In the genomic region with DNA sequence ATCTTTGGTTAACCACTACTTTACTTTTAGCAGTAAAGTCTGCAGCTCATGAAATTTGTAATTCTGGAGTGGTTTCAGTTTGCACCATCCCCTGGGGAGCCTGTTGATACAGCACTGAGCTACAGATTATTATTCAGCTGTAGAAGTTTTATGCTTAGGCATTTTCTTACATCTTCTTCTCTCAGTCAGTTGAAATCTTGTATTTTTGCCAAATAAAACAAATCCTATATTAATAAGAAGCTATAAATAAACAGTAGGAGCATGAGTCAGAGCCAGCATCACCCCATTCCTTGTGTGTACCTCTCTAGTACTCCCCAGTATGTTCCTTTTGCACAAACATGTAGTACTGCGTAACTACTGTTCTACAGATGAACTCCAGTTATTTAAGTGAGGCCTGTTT, we compare ENCODE assay signal across 9 cellular contexts.
A peak's percentile ranks its signal among the peaks of the same experiment; 100 is the strongest.
DNase-seq lines count a peak whose midpoint lies in the region; ATAC-seq, FAIRE-seq and TF ChIP-seq lines count a peak whose summit lies in the region.
"Had no signal": no experiment of that assay in that cellular context is flagged by ENCODE, and none has a peak within 500 bp of the region (broad histone marks: within the 10 kb centered on the region; RNA-seq: fewer than 3 reads in every experiment).

No MANE protein-coding gene starts in this region.

- FAIRE-seq in GM19239 (lab: Jason Lieb, UNC) = peak; percentile 11

- POLR2A ChIA-PET in Panc1 (lab: Charles Lee) = interaction anchor here (0.6 kb wide), 1 partner anchor 14 kb away, joined by 3 read pairs; no protein-coding TSS in a partner anchor

- H3K9ac ChIP-seq in skeletal muscle satellite cell (ENCODE audit: low read depth, low read length) = peak overlapping the region; percentile 15

- TF ChIP-seq CTCF in Panc1 (IDR thresholded peaks at IDR 0.05) (no peak), fibroblast of pulmonary artery (IDR thresholded peaks at IDR 0.05; ENCODE audit: low read length, missing control alignments) (no peak)

- CTCF ChIA-PET in Panc1 (lab: Charles Lee) = no interaction called here

- H3K4me1 ChIP-seq in Panc1 (ENCODE audit: control insufficient read depth, insufficient read depth, low read length) = no peaks in the 10 kb centered on the region; the same call in 1 of the 2 replicates
- peaks cover 31% of the 10 kb centered on the region for H3K4me1 ChIP-seq in skeletal muscle satellite cell (ENCODE audit: control insufficient read depth, insufficient read depth, low read length)

- H3K27ac ChIP-seq in Panc1 (ENCODE audit: low read length) = no peak overlapping the region
- H3K27ac ChIP-seq: body of pancreas had no signal

- no peaks in the 10 kb centered on the region for H3K27me3 ChIP-seq in Panc1 (ENCODE audit: control insufficient read depth, insufficient read depth, low read length)
- no peaks in the 10 kb centered on the region for H3K27me3 ChIP-seq in skeletal muscle satellite cell (ENCODE audit: control insufficient read depth, insufficient read depth, low read length)
- H3K27me3 ChIP-seq: body of pancreas had no signal

- BruUV-seq in Panc1 (replicated peaks; lab: Mats Ljungman, UMichigan) = no TSS peak

- in situ Hi-C loops in Panc1 (cut with HindIII; ENCODE audit: low pct_unique_long_range_greater_than_20kb, low sequenced_read_pairs) = no loop called here

- DNase-seq in GM19239 (ENCODE audit: insufficient read length, low spot score) = no peak
- DNase-seq in Panc1 (ENCODE audit: low read depth, low spot score) = no peak
- DNase-seq in fibroblast of pulmonary artery (ENCODE audit: low read depth) = peak; percentile 78
- DNase-seq in SIG-M5 treated with dmso at 0.1 percent for 504 hours (lab: John Stamatoyannopoulos, UW; ENCODE audit: unreplicated experiment) = no peak
- DNase-seq in stimulated activated naive CD4-positive, alpha-beta T cell treated with Interleukin-2 at 50 U/mL for 16 hours (lab: John Stamatoyannopoulos, UW) = no peak
- DNase-seq in NCI-H524 treated with DMSO at 0.1 percent for 48 hours (lab: John Stamatoyannopoulos, UW) = no peak
- DNase-seq: NCI-H1694 treated with DMSO at 0.1 percent for 48 hours had no signal

- no peaks in the 10 kb centered on the region for H3K36me3 ChIP-seq in Panc1 (ENCODE audit: control insufficient read depth, insufficient read depth, low read length)
- H3K36me3 ChIP-seq in skeletal muscle satellite cell (ENCODE audit: insufficient read depth, low read length) = no peaks in the 10 kb centered on the region

- intact Hi-C loops in Panc1 (cut with micrococcal nuclease; ENCODE audit: unreplicated experiment) = no loop called here

- H3K9me3 ChIP-seq in Panc1 (ENCODE audit: control insufficient read depth, insufficient read depth, low read depth, low read length) = no peaks in the 10 kb centered on the region
- H3K9me3 ChIP-seq in skeletal muscle satellite cell (replicated peaks; ENCODE audit: low read length) = no peaks in the 10 kb centered on the region
- H3K9me3 ChIP-seq: body of pancreas had no signal

- no peak overlapping the region for H3K4me3 ChIP-seq in Panc1 (ENCODE audit: low read depth in 2 of 2, low read length in 2 of 2)
- H3K4me3 ChIP-seq in fibroblast of pulmonary artery (replicated peaks; ENCODE audit: low read depth, low read length) = peak overlapping the region; percentile 24
- peak overlapping the region; percentile 1 for H3K4me3 ChIP-seq in skeletal muscle satellite cell (ENCODE audit: low read length)
- H3K4me3 ChIP-seq: body of pancreas had no signal

- ATAC-seq in Panc1 = 0 out of 2 replicates have a peak, but pooled peaks have one; percentile 42
- ATAC-seq: body of pancreas had no signal

- peak overlapping the region; percentile 60 for H3K4me2 ChIP-seq in skeletal muscle satellite cell (ENCODE audit: low read length)

Comparison
In these comparisons a context has a peak if more than half of its experiments do, and no peak if none do; other contexts are left out.
1. H3K4me3 ChIP-seq: peak in fibroblast of pulmonary artery (single experiment) and skeletal muscle satellite cell (single experiment); none in Panc1 (0 of 2).